In the genomic region with DNA sequence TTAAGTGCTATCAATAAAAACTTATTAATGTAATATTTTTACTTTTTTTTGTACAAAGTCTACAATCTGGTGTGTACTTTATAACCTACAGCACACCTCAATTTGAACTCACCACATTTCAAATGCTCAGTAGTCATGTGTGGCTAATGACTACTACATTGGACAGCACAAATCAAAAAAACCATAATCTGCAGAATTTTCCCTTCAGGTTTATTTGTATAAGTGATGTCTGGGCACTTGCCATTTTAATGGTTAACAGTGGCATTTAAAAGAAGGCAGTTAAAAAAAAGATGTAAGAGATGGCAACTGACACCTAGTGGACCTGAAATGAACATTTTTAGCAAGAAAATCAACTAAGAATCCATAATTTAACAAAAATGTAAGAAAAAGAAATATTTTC, we compare ENCODE assay signal across 19 cellular contexts.
DNase-seq lines count a peak whose midpoint lies in the region; ATAC-seq, FAIRE-seq and TF ChIP-seq lines count a peak whose summit lies in the region.
"Had no signal": no experiment of that assay in that cellular context is flagged by ENCODE, and none has a peak within 500 bp of the region (broad histone marks: within the 10 kb centered on the region; RNA-seq: fewer than 3 reads in every experiment).

No MANE protein-coding gene starts in this region.

- H3K36me3 ChIP-seq in GM12878 (ENCODE audit: control insufficient read depth in 2 of 2, insufficient read depth in 2 of 2, low read length in 1 of 2) (no peaks in the 10 kb centered on the region), osteoblast (ENCODE audit: insufficient read depth, low read length) (no peaks in the 10 kb centered on the region), smooth muscle cell (ENCODE audit: low read depth) (no peaks in the 10 kb centered on the region)
- H3K36me3 ChIP-seq: SJCRH30 had no signal

- H3K9me3 ChIP-seq in GM12878 (replicated peaks; ENCODE audit: control insufficient read depth, insufficient read depth, low read length), result no peaks in the 10 kb centered on the region
- H3K9me3 ChIP-seq in osteoblast (ENCODE audit: low read depth, low read length), result no peaks in the 10 kb centered on the region
- H3K9me3 ChIP-seq in smooth muscle cell (replicated peaks; ENCODE audit: low read depth), result no peaks in the 10 kb centered on the region
- H3K9me3 ChIP-seq: SJCRH30 had no signal

- no peaks in the 10 kb centered on the region for H3K9me3 Mint-ChIP-seq in HFFc6

- RAD21 ChIA-PET in GM12878 (lab: Charles Lee; ENCODE audit: unreplicated experiment), result no interaction called here

- peaks cover 13% of the 10 kb centered on the region; the same call in 1 of the 2 replicates for H3K27me3 Mint-ChIP-seq in HFFc6 (ENCODE audit: insufficient read depth)

- peaks cover 8% of the 10 kb centered on the region for H3K4me1 Mint-ChIP-seq in HFFc6 (ENCODE audit: low read depth)

- no peak for FAIRE-seq in GM12878 (lab: Jason Lieb, UNC)
- FAIRE-seq: H54 had no signal

- H3K27ac Mint-ChIP-seq in HFFc6, result no peak overlapping the region

- TF ChIP-seq POLR2A in NB4 (IDR thresholded peaks at IDR 0.05; ENCODE audit: extremely low read depth, insufficient read length) (no peak), GM12878 (IDR thresholded peaks at IDR 0.05; ENCODE audit: low read depth, low read length) (no peak)

- DNase-seq in HFFc6 (no peak), NB4 (ENCODE audit: low read depth) (peak; percentile 9), GM12878 (ENCODE audit: low read depth, low spot score) (no peak), osteoblast (ENCODE audit: insufficient read length, low spot score, missing footprints) (no peak), smooth muscle cell (lab: John Stamatoyannopoulos, UW; ENCODE audit: unreplicated experiment) (no peak), NCI-H1105 treated with DMSO at 0.1 percent for 48 hours (lab: John Stamatoyannopoulos, UW) (no peak), retina (no peak)
- DNase-seq: AML-193, DMS79 treated with DMSO at 0.1 percent for 48 hours, MM.1S, NCI-H1417, NCI-H187, NCI-H2107, NCI-H510A treated with DMSO at 0.1 percent for 48 hours, NCI-H774, SJCRH30 had no signal

- H3K36me3 Mint-ChIP-seq in HFFc6 (ENCODE audit: low read depth), result no peaks in the 10 kb centered on the region

- TF ChIP-seq EP300 in GM12878 (IDR thresholded peaks at IDR 0.05; ENCODE audit: borderline replicate concordance in 1 of 2, control insufficient read depth in 1 of 2, low read depth in 2 of 2, low read length in 2 of 2), result no peak

- TF ChIP-seq CTCF in HFFc6 (IDR thresholded peaks at IDR 0.05) (peak; percentile 28; the same call in 1 of the 2 replicates), NB4 (IDR thresholded peaks at IDR 0.05; ENCODE audit: low read depth, low read length) (no peak), GM12878 (IDR thresholded peaks at IDR 0.05 in 2 of 3, conservative IDR thresholded peaks at IDR 0.05 in 1 of 3; ENCODE audit: control insufficient read depth in 2 of 3, extremely low read depth in 1 of 3, insufficient read depth in 1 of 3, low read depth in 3 of 3, low read length in 3 of 3) (no peak), osteoblast (IDR thresholded peaks at IDR 0.05; ENCODE audit: extremely low read depth, low read depth, low read length) (peak; percentile 18), smooth muscle cell (IDR thresholded peaks at IDR 0.05; ENCODE audit: borderline replicate concordance, insufficient read depth, poor library complexity, severe bottlenecking) (no peak)

- H3K9ac ChIP-seq in GM12878 (ENCODE audit: control insufficient read depth, insufficient read depth, low read length) (no peak overlapping the region), smooth muscle cell (ENCODE audit: low read depth) (no peak overlapping the region)
- H3K9ac ChIP-seq: KMS-11 had no signal

- intact Hi-C loops in GM12878 (cut with micrococcal nuclease; ENCODE audit: unreplicated experiment), result no loop called here

- POLR2A ChIA-PET in GM12878 (lab: Charles Lee), result interaction anchor here (0.6 kb wide), 1 partner anchor 368 kb away, joined by 7 read pairs; no protein-coding TSS in a partner anchor

- BruUV-seq in GM12878 (replicated peaks; lab: Mats Ljungman, UMichigan), result no TSS peak

- H3K4me3 Mint-ChIP-seq in HFFc6, result no peak overlapping the region

- CTCF ChIA-PET in GM12878 (lab: Yijun Ruan, JAX), result interaction anchor here (0.6 to 1.9 kb wide), 3 partner anchors 16 to 44 kb away, joined by 3 to 5 read pairs (median 4); no protein-coding TSS in a partner anchor

- H3K27ac ChIP-seq in GM12878 (ENCODE audit: control insufficient read depth, insufficient read depth) (no peak overlapping the region), osteoblast (ENCODE audit: low read depth, low read length) (no peak overlapping the region), smooth muscle cell (ENCODE audit: low read depth) (no peak overlapping the region)
- H3K27ac ChIP-seq: C4-2B, KMS-11, SJCRH30 had no signal

- H4K20me1 ChIP-seq in GM12878 (ENCODE audit: control insufficient read depth, insufficient read depth) (no peaks in the 10 kb centered on the region), osteoblast (ENCODE audit: insufficient read depth, low read length) (no peaks in the 10 kb centered on the region), smooth muscle cell (ENCODE audit: low read depth) (no peaks in the 10 kb centered on the region)

- ATAC-seq in GM12878, result no peak

- no peak overlapping the region for H3K4me2 ChIP-seq in GM12878 (ENCODE audit: control insufficient read depth, insufficient read depth)
- H3K4me2 ChIP-seq in osteoblast (ENCODE audit: insufficient read depth, low read length), result no peak overlapping the region
- no peak overlapping the region for H3K4me2 ChIP-seq in smooth muscle cell
- H3K4me2 ChIP-seq: KMS-11 had no signal

- in situ Hi-C loops in GM12878 (cut with MboI), result no loop called here

- H3K4me1 ChIP-seq in GM12878 (ENCODE audit: control insufficient read depth, insufficient read depth, low read length) (no peaks in the 10 kb centered on the region), osteoblast (ENCODE audit: insufficient read depth, low read length) (peaks cover 5% of the 10 kb centered on the region), smooth muscle cell (ENCODE audit: low read depth) (no peaks in the 10 kb centered on the region)
- H3K4me1 ChIP-seq: SJCRH30 had no signal

- H3K4me3 ChIP-seq in NB4 (ENCODE audit: low read depth, low read length) (no peak overlapping the region), GM12878 (no peak overlapping the region), osteoblast (ENCODE audit: insufficient read depth, low read length) (no peak overlapping the region), smooth muscle cell (no peak overlapping the region)
- H3K4me3 ChIP-seq: SJCRH30 had no signal

- H3F3A ChIP-seq in smooth muscle cell (ENCODE audit: low read depth), result no peaks in the 10 kb centered on the region

- H3K27me3 ChIP-seq in GM12878 (replicated peaks in 1 of 2; ENCODE audit: control insufficient read depth in 2 of 2, insufficient read depth in 2 of 2, low read length in 1 of 2) (no peaks in the 10 kb centered on the region), osteoblast (ENCODE audit: insufficient read depth, low read length) (peaks cover 20% of the 10 kb centered on the region), smooth muscle cell (ENCODE audit: low read depth) (no peaks in the 10 kb centered on the region)
- H3K27me3 ChIP-seq: SJCRH30 had no signal

- peak; percentile 22; the same call in 1 of the 2 replicates for TF ChIP-seq RAD21 in GM12878 (IDR thresholded peaks at IDR 0.05; ENCODE audit: insufficient read depth, low read depth, low read length)

- SMC1A ChIA-PET in GM12878 (lab: Charles Lee; ENCODE audit: uncharacterized antibody, unreplicated experiment), result interaction anchor here (0.6 kb wide), 1 partner anchor 16 kb away, joined by 3 read pairs; no protein-coding TSS in a partner anchor

- no peak overlapping the region for H2AFZ ChIP-seq in GM12878 (ENCODE audit: control insufficient read depth, low read depth, low read length)
- no peak overlapping the region for H2AFZ ChIP-seq in osteoblast (ENCODE audit: low read length)
- H2AFZ ChIP-seq in smooth muscle cell (ENCODE audit: low read depth), result no peak overlapping the region

- H3K79me2 ChIP-seq in GM12878 (ENCODE audit: control insufficient read depth, insufficient read depth, low read length) (no peaks in the 10 kb centered on the region), osteoblast (ENCODE audit: insufficient read depth, low read length) (no peaks in the 10 kb centered on the region), smooth muscle cell (ENCODE audit: low read depth) (no peaks in the 10 kb centered on the region)

TF ChIP-seq in GM12878, 131 proteins besides CTCF, POLR2A, EP300 and RAD21 (continues in another document):
- TF ChIP-seq NFYA (IDR thresholded peaks at IDR 0.05; ENCODE audit: borderline replicate concordance, low read depth, low read length) (no peak), FOXM1 (IDR thresholded peaks at IDR 0.05; ENCODE audit: low read depth, low read length) (no peak), SRF (IDR thresholded peaks at IDR 0.05; ENCODE audit: low read depth in 2 of 2, low read length in 2 of 2) (no peak), JUNB (IDR thresholded peaks at IDR 0.05) (no peak), ZZZ3 (IDR thresholded peaks at IDR 0.05; ENCODE audit: control insufficient read depth, insufficient read length, low read depth) (no peak), RELB (IDR thresholded peaks at IDR 0.05; ENCODE audit: low read depth) (no peak), NBN (IDR thresholded peaks at IDR 0.05) (no peak), NFXL1 (IDR thresholded peaks at IDR 0.05; ENCODE audit: borderline replicate concordance) (no peak), ZNF207 (IDR thresholded peaks at IDR 0.05; ENCODE audit: borderline replicate concordance) (no peak), HDGF (IDR thresholded peaks at IDR 0.05) (no peak)

Comparison
In these comparisons a context has a peak if more than half of its experiments do, and no peak if none do; other contexts are left out.
1. CTCF ChIP-seq: peak in HFFc6 (single experiment) and osteoblast (single experiment); none in NB4 (single experiment), GM12878 (0 of 3) and smooth muscle cell (single experiment).